Comparison of ENCODE assay signal across 32 cellular contexts in genomic region chr1:233482388-233482787, GRCh38.
"Had no signal": no experiment of that assay in that cellular context is flagged by ENCODE, and none has a peak within 500 bp of the region (broad histone marks: within the 10 kb centered on the region; RNA-seq: fewer than 3 reads in every experiment).

No MANE protein-coding gene starts in this region.

- DNase-seq: naive thymus-derived CD8-positive, alpha-beta T cell; nephron progenitor cell; occipital lobe; ovary; posterior cingulate gyrus; psoas muscle; right cardiac atrium; spleen; stimulated activated CD4-positive, alpha-beta T cell treated with anti-CD3 and anti-CD28 coated beads, Interleukin-12 subunit alpha, Interleukin-12 subunit beta, amount 100 ng/mL, for 4 hours; stimulated activated CD4-positive, alpha-beta T cell treated with anti-CD3 and anti-CD28 coated beads, Interleukin-1b, Interleukin-23, amount 100 ng/mL, for 48 hours; stimulated activated CD4-positive, alpha-beta T cell treated with anti-CD3 and anti-CD28 coated beads, Interleukin-4, amount 100 ng/mL, for 1 hour; stimulated activated CD4-positive, alpha-beta T cell treated with anti-CD3 and anti-CD28 coated beads, Interleukin-4, amount 100 ng/mL, for 4 hours; stimulated activated CD8-positive, alpha-beta memory T cell treated with anti-CD3 and anti-CD28 coated beads, Interleukin-4, amount 100 ng/mL, for 48 hours; stimulated activated naive CD4-positive, alpha-beta T cell; stimulated activated naive CD8-positive, alpha-beta T cell treated with anti-CD3 and anti-CD28 coated beads, Interleukin-15, amount 100 ng/mL, for 72 hours; stimulated activated naive CD8-positive, alpha-beta T cell treated with anti-CD3 and anti-CD28 coated beads, Interleukin-15, Interleukin-2, amounts not matched to agents 100 U/mL and 50 U/mL, for 24 hours; substantia nigra; testis; tibial artery; transverse colon; upper lobe of right lung; uterus had no signal

- H3K79me2 ChIP-seq: parathyroid adenoma had no signal

- H3K9me3 Mint-ChIP-seq: natural killer cell treated with Interleukin-12 subunit alpha and Interleukin-12 subunit beta and Interleukin-15 and Interleukin-18, amount 100 ng/mL, for 72 hours; nephron progenitor cell; neural crest cell; stimulated activated memory B cell treated with anti-CD40 and anti-IgM and Interleukin-4, amounts not matched to agents 10 μg/mL and 1 μg/mL and 100 μg/mL, for 72 hours; stimulated activated naive CD8-positive, alpha-beta T cell treated with anti-CD3 and anti-CD28 coated beads, Interleukin-15, amount 100 ng/mL, for 72 hours; type B pancreatic cell had no signal

- H3K4me2 ChIP-seq: smooth muscle cell had no signal

- H3K27ac ChIP-seq: ovary, parathyroid adenoma, psoas muscle, skin epidermis, spleen, suprapubic skin, testis, tibial artery, transverse colon, upper lobe of right lung, uterus had no signal

- H3K27me3 Mint-ChIP-seq: progenitor cell of endocrine pancreas had no signal

- H3K36me3 ChIP-seq: ovary, spleen, suprapubic skin, tibial artery, transverse colon, upper lobe of right lung, uterus had no signal

- H3K36me3 Mint-ChIP-seq: naive thymus-derived CD8-positive, alpha-beta T cell; natural killer cell treated with Interleukin-12 subunit alpha and Interleukin-12 subunit beta and Interleukin-15 and Interleukin-18, amount 100 ng/mL, for 72 hours; stimulated activated memory B cell treated with anti-CD40 and anti-IgM and Interleukin-4, amounts not matched to agents 10 μg/mL and 1 μg/mL and 100 μg/mL, for 72 hours; type B pancreatic cell had no signal

- H3K4me1 Mint-ChIP-seq: naive thymus-derived CD8-positive, alpha-beta T cell; nephron progenitor cell; neural crest cell; stimulated activated memory B cell treated with anti-CD40 and anti-IgM and Interleukin-4, amounts not matched to agents 10 μg/mL and 1 μg/mL and 100 μg/mL, for 72 hours; stimulated activated naive CD8-positive, alpha-beta T cell treated with anti-CD3 and anti-CD28 coated beads, Interleukin-15, amount 100 ng/mL, for 72 hours had no signal

- H3K27ac Mint-ChIP-seq: naive thymus-derived CD8-positive, alpha-beta T cell; natural killer cell treated with Interleukin-12 subunit alpha and Interleukin-12 subunit beta and Interleukin-15 and Interleukin-18, amount 100 ng/mL, for 72 hours; nephron progenitor cell; progenitor cell of endocrine pancreas; stimulated activated memory B cell treated with anti-CD40 and anti-IgM and Interleukin-4, amounts not matched to agents 10 μg/mL and 1 μg/mL and 100 μg/mL, for 72 hours; stimulated activated naive CD8-positive, alpha-beta T cell treated with anti-CD3 and anti-CD28 coated beads, Interleukin-15, amount 100 ng/mL, for 72 hours; type B pancreatic cell had no signal

- H3K4me3 ChIP-seq: ovary, psoas muscle, skin epidermis, smooth muscle cell, spleen, suprapubic skin, testis, tibial artery, transverse colon, upper lobe of right lung, uterus had no signal

- H3K27me3 ChIP-seq: ovary, suprapubic skin, testis, tibial artery, transverse colon, uterus had no signal

- H3K9me3 ChIP-seq: ovary, psoas muscle, spleen, suprapubic skin, testis, tibial artery, transverse colon, upper lobe of right lung, uterus had no signal

- ATAC-seq: naive thymus-derived CD8-positive, alpha-beta T cell; natural killer cell treated with Interleukin-12 subunit alpha and Interleukin-12 subunit beta and Interleukin-15 and Interleukin-18, amount 100 ng/mL, for 72 hours; psoas muscle; right cardiac atrium; sciatic nerve; stimulated activated memory B cell treated with anti-CD40 and anti-IgM and Interleukin-4, amounts not matched to agents 10 μg/mL and 1 μg/mL and 100 μg/mL, for 72 hours; stimulated activated naive CD8-positive, alpha-beta T cell treated with anti-CD3 and anti-CD28 coated beads, Interleukin-15, amount 100 ng/mL, for 72 hours; stimulated activated naive CD8-positive, alpha-beta T cell treated with anti-CD3 and anti-CD28 coated beads, Interleukin-15, Interleukin-2, amounts not matched to agents 100 U/mL and 50 U/mL, for 24 hours; upper lobe of right lung had no signal

- H3K9ac ChIP-seq: parathyroid adenoma had no signal

- H3K4me1 ChIP-seq: parathyroid adenoma, psoas muscle, spleen, suprapubic skin, testis, tibial artery, transverse colon, upper lobe of right lung, uterus had no signal

- H3K4me3 Mint-ChIP-seq: naive thymus-derived CD8-positive, alpha-beta T cell; natural killer cell treated with Interleukin-12 subunit alpha and Interleukin-12 subunit beta and Interleukin-15 and Interleukin-18, amount 100 ng/mL, for 72 hours; nephron progenitor cell; neural crest cell; stimulated activated memory B cell treated with anti-CD40 and anti-IgM and Interleukin-4, amounts not matched to agents 10 μg/mL and 1 μg/mL and 100 μg/mL, for 72 hours; stimulated activated naive CD8-positive, alpha-beta T cell treated with anti-CD3 and anti-CD28 coated beads, Interleukin-15, amount 100 ng/mL, for 72 hours; type B pancreatic cell had no signal

- H2AFZ ChIP-seq: parathyroid adenoma had no signal
